ENCODE assay signal across 1 cellular context in the genomic region with DNA sequence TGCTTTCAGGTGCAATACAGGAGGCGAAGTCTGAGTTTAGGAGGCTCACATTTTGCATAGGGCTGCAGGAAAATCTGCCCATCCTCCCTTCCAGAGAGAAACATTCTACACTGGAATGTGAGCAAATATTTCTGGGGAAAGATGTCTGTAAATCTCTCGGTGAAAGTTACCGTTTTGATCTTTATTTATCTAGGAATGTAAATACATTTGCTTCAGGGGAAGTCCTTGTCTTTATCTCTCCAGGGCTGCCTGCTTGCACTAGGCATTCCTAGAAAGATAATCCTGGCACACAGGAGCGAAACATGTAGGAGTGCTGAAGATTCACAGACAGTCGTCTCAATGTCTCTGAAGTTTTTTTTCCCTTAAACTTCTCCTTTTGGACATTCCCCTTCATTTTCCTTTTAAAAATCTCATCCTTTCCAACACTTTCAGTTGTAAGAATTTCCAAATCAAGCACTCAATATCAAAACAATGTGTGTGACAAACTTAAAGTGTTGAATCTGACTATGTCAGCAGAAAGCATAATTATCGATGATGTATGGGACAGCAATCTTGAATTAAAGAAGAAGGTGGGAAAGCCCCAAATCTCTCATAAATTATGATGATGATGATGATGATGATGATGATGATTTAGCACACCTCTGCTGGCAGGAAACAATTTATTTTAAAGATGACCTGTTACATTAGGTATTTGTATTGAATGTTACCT.
TF ChIP-seq lines count a peak whose summit lies in the region.

No MANE protein-coding gene starts in this region.

TF ChIP-seq in IMR-90, 13 proteins besides CTCF, POLR2A, EP300 and RAD21:
- TF ChIP-seq MAZ (IDR thresholded peaks at IDR 0.05; ENCODE audit: borderline replicate concordance, low read depth, low read length) (no peak), CEBPB (IDR thresholded peaks at IDR 0.05; ENCODE audit: low read depth, low read length) (no peak), RCOR1 (IDR thresholded peaks at IDR 0.05; ENCODE audit: insufficient replicate concordance, low read length) (no peak), MAFK (IDR thresholded peaks at IDR 0.05; ENCODE audit: low read depth, low read length) (peak; percentile 81), CHD1 (IDR thresholded peaks at IDR 0.05; ENCODE audit: low read depth, low read length) (no peak)
TF ChIP-seq in IMR-90: peak in this region for 1.
